ENCODE assay signal across 18 cellular contexts in the genomic region with DNA sequence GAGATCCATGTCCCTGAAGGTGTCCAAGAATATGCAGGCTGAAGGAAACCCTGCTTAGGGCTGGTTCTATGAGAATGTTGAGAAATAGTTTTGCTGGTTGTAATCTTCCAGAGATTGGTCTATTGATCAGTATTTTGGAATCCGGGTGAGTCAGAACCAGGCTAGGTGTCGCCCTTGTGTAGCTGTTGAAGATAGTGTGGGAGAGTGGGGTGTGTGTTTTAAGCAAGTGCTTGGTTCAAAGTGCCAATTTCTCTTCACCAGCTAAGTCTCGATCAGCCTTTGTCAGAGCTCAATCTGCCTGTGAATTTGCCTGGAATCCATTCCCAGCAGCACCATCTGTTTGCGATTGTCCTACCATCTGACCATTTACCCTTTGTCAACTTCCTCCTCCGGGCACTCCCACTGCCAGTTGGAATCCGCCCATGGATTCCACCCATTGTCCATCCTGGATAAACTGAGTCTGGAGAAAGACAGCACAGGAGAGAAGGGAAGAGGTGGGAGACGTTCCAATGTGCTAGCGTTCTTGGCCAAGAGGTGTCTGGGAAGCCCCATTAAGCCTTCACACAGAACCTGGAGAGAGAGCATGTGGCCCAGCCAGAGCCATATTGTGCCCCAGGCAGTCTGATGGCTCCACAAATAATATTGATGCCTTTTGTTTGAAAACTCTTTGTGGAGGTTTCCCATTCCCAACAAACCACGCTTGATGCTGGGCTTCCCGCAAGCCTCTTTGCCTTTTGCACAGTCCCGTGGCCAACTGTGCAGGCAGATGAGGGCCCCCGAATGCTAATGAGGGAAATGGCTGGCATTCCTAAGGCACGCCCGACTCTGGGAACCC. TPM values are rescaled to one million over a fixed set of nuclear protein-coding genes. Genes with fewer than 3 reads are reported as not detected.
DNase-seq lines count a peak whose midpoint lies in the region; ATAC-seq and TF ChIP-seq lines count a peak whose summit lies in the region.
"Had no signal": no experiment of that assay in that cellular context is flagged by ENCODE, and none has a peak within 500 bp of the region (broad histone marks: within the 10 kb centered on the region; RNA-seq: fewer than 3 reads in every experiment).

No MANE protein-coding gene starts in this region.

- intact Hi-C loops in left lung (cut with DNase I) = no loop called here

- no peaks in the 10 kb centered on the region for H3K36me3 ChIP-seq in left lung

- H3K4me1 ChIP-seq in left lung = no peaks in the 10 kb centered on the region

- DNase-seq in NCI-H524 (lab: John Stamatoyannopoulos, UW) (peak; percentile 14 to 69), NCI-H524 treated with DMSO at 0.1 percent for 48 hours (lab: John Stamatoyannopoulos, UW) (no peak), cerebellum (ENCODE audit: low spot score) (peak; percentile 29), left lung (no peak), UCSD-AML1 (lab: John Stamatoyannopoulos, UW; ENCODE audit: unreplicated experiment) (no peak), NOMO-1 treated with dmso at 0.1 percent for 144 hours (lab: John Stamatoyannopoulos, UW; ENCODE audit: unreplicated experiment) (no peak)
- DNase-seq in activated CD4-positive, alpha-beta T cell treated with anti-CD3 and anti-CD28 coated beads, Interleukin-2, amount 50 U/mL, for 48 hours = no peak
- DNase-seq: 8988T; activated CD4-positive, alpha-beta T cell treated with anti-CD3 and anti-CD28 coated beads, Interleukin-2, amount 50 U/mL, for 1 hour; COR-L47; effector CD8-positive, alpha-beta T cell; H7; KG1; NCI-H1105 treated with DMSO at 0.1 percent for 48 hours; NCI-H2227 treated with DMSO at 0.1 percent for 48 hours; stimulated activated naive CD8-positive, alpha-beta T cell treated with anti-CD3 and anti-CD28 coated beads, Interleukin-15, Interleukin-2, amounts not matched to agents 100 U/mL and 50 U/mL, for 24 hours; T-helper 17 cell had no signal

- no peak overlapping the region for H3K27ac ChIP-seq in left lung

- no peak for TF ChIP-seq CTCF in left lung (IDR thresholded peaks at IDR 0.05)

- ATAC-seq in left lung = peak; percentile 44
- no peak for ATAC-seq in HG03521 (IDR thresholded peaks at IDR 0.05; ENCODE audit: unreplicated experiment)
- ATAC-seq: stimulated activated naive CD8-positive, alpha-beta T cell treated with anti-CD3 and anti-CD28 coated beads, Interleukin-15, Interleukin-2, amounts not matched to agents 100 U/mL and 50 U/mL, for 24 hours; T-helper 17 cell had no signal

- H3K4me3 ChIP-seq in left lung = no peak overlapping the region

- no peaks in the 10 kb centered on the region for H3K9me3 ChIP-seq in left lung

- peaks cover 0 to 6% of the 10 kb centered on the region in 2 donors for H3K27me3 ChIP-seq in left lung

RNA-seq across cellular contexts. Expression of gene CYP2J2, which starts 59.5 kb away (rescaled TPM):
- total RNA-seq in cerebellum (0.36 TPM), left lung (1 to 10 TPM; 3.4 to 3.5 TPM)

Comparison
In these comparisons a context has a peak if more than half of its experiments do, and no peak if none do; other contexts are left out.
1. DNase-seq: peak in NCI-H524 (2 of 2) and cerebellum (single experiment); none in NCI-H524 treated with DMSO at 0.1 percent for 48 hours (single experiment), left lung (0 of 2), UCSD-AML1 (single experiment), activated CD4-positive, alpha-beta T cell treated with anti-CD3 and anti-CD28 coated beads, Interleukin-2, amount 50 U/mL, for 48 hours (0 of 2) and NOMO-1 treated with dmso at 0.1 percent for 144 hours (single experiment).